In genomic region chr10:4826788-4827324, GRCh38 we compare ENCODE assay signal across 9 cellular contexts. TPM values are rescaled to one million over a fixed set of nuclear protein-coding genes. Genes with fewer than 3 reads are reported as not detected.
A peak's percentile ranks its signal among the peaks of the same experiment; 100 is the strongest.
DNase-seq lines count a peak whose midpoint lies in the region; ATAC-seq and TF ChIP-seq lines count a peak whose summit lies in the region.
"Had no signal": no experiment of that assay in that cellular context is flagged by ENCODE, and none has a peak within 500 bp of the region (broad histone marks: within the 10 kb centered on the region; RNA-seq: fewer than 3 reads in every experiment).

No MANE protein-coding gene starts in this region.

- peak overlapping the region; percentile 89 for H3K4me2 ChIP-seq in smooth muscle cell

- H3K27ac ChIP-seq in iPS-18a (ENCODE audit: low read length) = no peak overlapping the region
- peak overlapping the region; percentile 69 for H3K27ac ChIP-seq in smooth muscle cell (ENCODE audit: low read depth)

- H3F3A ChIP-seq in smooth muscle cell (ENCODE audit: low read depth) = peaks cover 7% of the 10 kb centered on the region

- H3K4me1 ChIP-seq in iPS-18a (ENCODE audit: control insufficient read depth, low read depth, low read length) (no peaks in the 10 kb centered on the region), smooth muscle cell (ENCODE audit: low read depth) (peaks cover 2% of the 10 kb centered on the region)

- H3K9ac ChIP-seq in iPS-18a (ENCODE audit: low read length) (no peak overlapping the region), smooth muscle cell (ENCODE audit: low read depth) (peak overlapping the region; percentile 76)

- peaks cover 26% of the 10 kb centered on the region for H3K27me3 ChIP-seq in iPS-18a (ENCODE audit: control insufficient read depth, insufficient read depth, low read length)
- H3K27me3 ChIP-seq in smooth muscle cell (ENCODE audit: low read depth) = no peaks in the 10 kb centered on the region

- no peaks in the 10 kb centered on the region for H3K79me2 ChIP-seq in smooth muscle cell (ENCODE audit: low read depth)

- no peak for TF ChIP-seq CTCF in smooth muscle cell (IDR thresholded peaks at IDR 0.05; ENCODE audit: borderline replicate concordance, insufficient read depth, poor library complexity, severe bottlenecking)

- H3K36me3 Mint-ChIP-seq in activated naive CD4-positive, alpha-beta T cell treated with anti-CD3 and anti-CD28 coated beads, Interleukin-2, amount 50 U/mL, for 72 hours = peaks cover 0 to 16% of the 10 kb centered on the region in 2 donors

- H3K9me3 Mint-ChIP-seq in activated naive CD4-positive, alpha-beta T cell treated with anti-CD3 and anti-CD28 coated beads, Interleukin-2, amount 50 U/mL, for 72 hours = no peaks in the 10 kb centered on the region

- no peaks in the 10 kb centered on the region for H4K20me1 ChIP-seq in smooth muscle cell (ENCODE audit: low read depth)

- peak overlapping the region; percentile 42 for H3K4me3 ChIP-seq in iPS-18a (ENCODE audit: low read length)
- H3K4me3 ChIP-seq in smooth muscle cell = peak overlapping the region; percentile 58

- H3K9me3 ChIP-seq in iPS-18a (ENCODE audit: control insufficient read depth, low read depth, low read length) = no peaks in the 10 kb centered on the region
- no peaks in the 10 kb centered on the region for H3K9me3 ChIP-seq in smooth muscle cell (replicated peaks; ENCODE audit: low read depth)

- peak overlapping the region; percentile 92 for H2AFZ ChIP-seq in smooth muscle cell (ENCODE audit: low read depth)

- WGBS in smooth muscle cell (ENCODE audit: low lambda C conversion rate) = 71% methylated on average over 13 of the region's 13 CpGs

- peak overlapping the region; percentile 37 to 84 for H3K27ac Mint-ChIP-seq in activated naive CD4-positive, alpha-beta T cell treated with anti-CD3 and anti-CD28 coated beads, Interleukin-2, amount 50 U/mL, for 72 hours

- DNase-seq in activated naive CD4-positive, alpha-beta T cell treated with anti-CD3 and anti-CD28 coated beads, Interleukin-2, amount 50 U/mL, for 72 hours (ENCODE audit: low spot score in 2 of 2) = no peak
- DNase-seq in smooth muscle cell (lab: John Stamatoyannopoulos, UW; ENCODE audit: unreplicated experiment) (no peak), NOMO-1 (lab: John Stamatoyannopoulos, UW; ENCODE audit: unreplicated experiment in 2 of 2) (no peak), retina (no peak)
- DNase-seq: NCI-H1417 treated with DMSO at 0.1 percent for 48 hours had no signal

- H3K36me3 ChIP-seq in iPS-18a (ENCODE audit: control insufficient read depth, low read depth, low read length) (no peaks in the 10 kb centered on the region), smooth muscle cell (ENCODE audit: low read depth) (no peaks in the 10 kb centered on the region)

- ATAC-seq in HG02798 (IDR thresholded peaks at IDR 0.05; ENCODE audit: poor library complexity, unreplicated experiment) (peak; percentile 7), GM21576 (IDR thresholded peaks at IDR 0.05; ENCODE audit: unreplicated experiment) (no peak), HG03457 (IDR thresholded peaks at IDR 0.05; ENCODE audit: unreplicated experiment) (no peak)
- no peak for ATAC-seq in activated naive CD4-positive, alpha-beta T cell treated with anti-CD3 and anti-CD28 coated beads, Interleukin-2, amount 50 U/mL, for 72 hours

RNA-seq across cellular contexts. Expression of gene AKR1E2, which starts 0.8 kb away (rescaled TPM):
- total RNA-seq in activated naive CD4-positive, alpha-beta T cell treated with anti-CD3 and anti-CD28 coated beads, Interleukin-2, amount 50 U/mL, for 72 hours = 1 to 10 TPM; 3.1 to 7.5 TPM
- total RNA-seq in smooth muscle cell = 3.2 and 7.2 TPM in 2 replicates
- polyA plus RNA-seq in smooth muscle cell = 2.3 and 3.0 TPM in 2 replicates
